In the genomic region with DNA sequence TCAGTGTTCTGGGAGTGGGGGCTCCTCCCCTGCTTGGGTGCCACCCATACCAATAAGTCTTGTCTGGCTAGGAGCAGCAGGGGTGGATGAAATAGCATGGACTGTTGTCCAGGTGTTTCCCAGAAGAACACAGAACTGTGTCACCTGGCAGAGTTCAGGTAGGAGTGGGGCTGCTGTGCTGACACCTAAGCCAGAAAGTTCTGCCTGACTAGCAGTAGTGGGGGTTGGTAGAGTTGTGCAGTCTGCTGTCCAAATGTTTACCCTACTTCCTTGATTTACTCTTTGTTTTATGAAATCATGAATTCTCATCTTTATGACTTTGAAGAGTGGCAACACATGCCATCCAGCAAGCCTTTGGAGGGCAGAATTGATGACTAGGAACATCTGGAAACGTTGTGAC, we compare ENCODE assay signal across 12 cellular contexts.
"Had no signal": no experiment of that assay in that cellular context is flagged by ENCODE, and none has a peak within 500 bp of the region (broad histone marks: within the 10 kb centered on the region; RNA-seq: fewer than 3 reads in every experiment).

No MANE protein-coding gene starts in this region.

- H3K27me3 ChIP-seq: upper lobe of left lung, vagina had no signal

- H3K4me3 ChIP-seq: upper lobe of left lung, vagina had no signal

- ATAC-seq: esophagus mucosa; naive thymus-derived CD8-positive, alpha-beta T cell had no signal

- H3K36me3 ChIP-seq: upper lobe of left lung, vagina had no signal

- H3K4me1 ChIP-seq: upper lobe of left lung, vagina had no signal

- H3K27ac ChIP-seq: upper lobe of left lung, vagina had no signal

- H3K9me3 ChIP-seq: upper lobe of left lung, vagina had no signal

- DNase-seq: effector memory CD4-positive, alpha-beta T cell; islet precursor cell; mesendoderm; naive thymus-derived CD8-positive, alpha-beta T cell; posterior cingulate gyrus; right cardiac atrium; small intestine; stimulated activated CD4-positive, alpha-beta T cell treated with anti-CD3 and anti-CD28 coated beads, Interleukin-12 subunit alpha, Interleukin-12 subunit beta, amount 100 ng/mL, for 4 hours; stimulated activated naive CD4-positive, alpha-beta T cell treated with Interleukin-2 at 50 U/mL for 16 hours; upper lobe of left lung had no signal
